8 cellular contexts compared by ENCODE assay signal in genomic region chr2:201780674-201781582, GRCh38. TPM values are rescaled to one million over a fixed set of nuclear protein-coding genes. Genes with fewer than 3 reads are reported as not detected.
DNase-seq lines count a peak whose midpoint lies in the region; ATAC-seq and TF ChIP-seq lines count a peak whose summit lies in the region.

Gene ALS2 (minus strand): TSS chr2:201780933. CDS start chr2:201768885, 12,048 bp downstream.

- no peaks in the 10 kb centered on the region for H4K20me1 ChIP-seq in KMS-11 (ENCODE audit: insufficient read depth)

- H3K9ac ChIP-seq in KMS-11, result peak within 1 kb of the TSS; percentile 64

- peak within 1 kb of the TSS; percentile 92 for H2AFZ ChIP-seq in KMS-11 (ENCODE audit: low read depth)

- H3K36me3 Mint-ChIP-seq in activated T-cell treated with anti-CD3 and anti-CD28 coated beads, Interleukin-2, amount 50 U/mL, for 72 hours (ENCODE audit: insufficient read depth in 2 of 2), result peaks cover 1 to 4% of the 10 kb centered on the region in 2 donors

- WGBS in esophagus squamous epithelium, 2 donors, result 0 to 1% methylated on average over 22 to 27 of the region's 63 CpGs

- peak within 1 kb of the TSS; percentile 94 for H3K27ac Mint-ChIP-seq in activated T-cell treated with anti-CD3 and anti-CD28 coated beads, Interleukin-2, amount 50 U/mL, for 72 hours

- TF ChIP-seq CTCF in KMS-11 (conservative IDR thresholded peaks at IDR 0.05; ENCODE audit: low read depth, low read length) (no peak), Peyer's patch (IDR thresholded peaks at IDR 0.05) (no peak), esophagus squamous epithelium (IDR thresholded peaks at IDR 0.05) (no peak)

- H3K4me3 ChIP-seq in KMS-11 (IDR thresholded peaks at IDR 0.05; ENCODE audit: insufficient read depth, low read depth, low read length), result peak within 1 kb of the TSS; percentile 72
- H3K4me3 ChIP-seq in Peyer's patch, result peak within 1 kb of the TSS; percentile 67 to 94 (median 84)
- H3K4me3 ChIP-seq in esophagus squamous epithelium, result peak within 1 kb of the TSS; percentile 70 to 99 (median 88)

- H3K36me3 ChIP-seq in KMS-11 (ENCODE audit: insufficient read depth), result no peaks in the 10 kb centered on the region
- no peaks in the 10 kb centered on the region for H3K36me3 ChIP-seq in Peyer's patch
- no peaks in the 10 kb centered on the region for H3K36me3 ChIP-seq in esophagus squamous epithelium

- no peaks in the 10 kb centered on the region for H3K9me3 ChIP-seq in Peyer's patch
- H3K9me3 ChIP-seq in esophagus squamous epithelium, result no peaks in the 10 kb centered on the region

- TF ChIP-seq POLR2A in Peyer's patch (IDR thresholded peaks at IDR 0.05) (peak; percentile 70 to 79), esophagus squamous epithelium (IDR thresholded peaks at IDR 0.05) (peak in 2 of 4 donors; percentile 33 to 70)

- peak; percentile 97 for ATAC-seq in GM21737 (IDR thresholded peaks at IDR 0.05; ENCODE audit: unreplicated experiment)
- peak; percentile 95 to 96 for ATAC-seq in activated T-cell treated with anti-CD3 and anti-CD28 coated beads, Interleukin-2, amount 50 U/mL, for 72 hours (replicated peaks in 1 of 2)

- H3K27me3 ChIP-seq in KMS-11 (ENCODE audit: insufficient read depth, low read depth) (no peaks in the 10 kb centered on the region), Peyer's patch (no peaks in the 10 kb centered on the region), esophagus squamous epithelium (no peaks in the 10 kb centered on the region)

- no peaks in the 10 kb centered on the region for H3K9me3 Mint-ChIP-seq in activated T-cell treated with anti-CD3 and anti-CD28 coated beads, Interleukin-2, amount 50 U/mL, for 72 hours

- H3K4me2 ChIP-seq in KMS-11, result peak within 1 kb of the TSS; percentile 98

- peaks cover 35% of the 10 kb centered on the region for H3K4me1 Mint-ChIP-seq in activated T-cell treated with anti-CD3 and anti-CD28 coated beads, Interleukin-2, amount 50 U/mL, for 72 hours (ENCODE audit: low read depth)

- peaks cover 21% of the 10 kb centered on the region; the same call in 1 of the 2 replicates for H3K79me2 ChIP-seq in KMS-11 (ENCODE audit: insufficient read depth, low read depth)

- H3K27ac ChIP-seq in KMS-11 (peak within 1 kb of the TSS; percentile 66), Peyer's patch (peak within 1 kb of the TSS; percentile 85 to 94 (median 90)), esophagus squamous epithelium (peak within 1 kb of the TSS; percentile 84 to 94 (median 92))

- H3K4me3 Mint-ChIP-seq in activated T-cell treated with anti-CD3 and anti-CD28 coated beads, Interleukin-2, amount 50 U/mL, for 72 hours, result peak within 1 kb of the TSS; percentile 94 to 95

- intact Hi-C loops in esophagus squamous epithelium (cut with DNase I), result no loop called here

- no peaks in the 10 kb centered on the region for H3K27me3 Mint-ChIP-seq in activated T-cell treated with anti-CD3 and anti-CD28 coated beads, Interleukin-2, amount 50 U/mL, for 72 hours (ENCODE audit: low read depth)

- DNase-seq in DMS53 treated with DMSO at 0.1 percent for 48 hours (lab: John Stamatoyannopoulos, UW; ENCODE audit: unreplicated experiment) (peak; percentile 100), Peyer's patch (peak; percentile 96 to 99 (median 98)), esophagus squamous epithelium (lab: John Stamatoyannopoulos, UW) (peak; percentile 81), myocyte (ENCODE audit: low read depth) (peak; percentile 99)
- DNase-seq in activated T-cell treated with anti-CD3 and anti-CD28 coated beads, Interleukin-2, amount 50 U/mL, for 72 hours, result peak; percentile 94 to 97
- peak; percentile 80 to 89 for DNase-seq in stimulated activated CD8-positive, alpha-beta memory T cell treated with anti-CD3 and anti-CD28 coated beads, Interleukin-7, amount 100 ng/mL, for 48 hours (ENCODE audit: extremely low read depth in 1 of 2, low read depth in 1 of 2)

- peaks cover 26% of the 10 kb centered on the region for H3K4me1 ChIP-seq in KMS-11 (ENCODE audit: low read depth, poor library complexity, severe bottlenecking)
- H3K4me1 ChIP-seq in Peyer's patch, result peaks cover 0 to 25% (median 3%) of the 10 kb centered on the region in 4 donors
- peaks cover 5 to 23% (median 6%) of the 10 kb centered on the region in 3 donors for H3K4me1 ChIP-seq in esophagus squamous epithelium

RNA-seq across cellular contexts. Expression of gene ALS2, which starts in this region (rescaled TPM):
- total RNA-seq in Peyer's patch, result 10 to 100 TPM; 20.4 to 33.8 (median 29.2) TPM
- 10 to 100 TPM; 14.3 to 15.8 TPM for total RNA-seq in activated T-cell treated with anti-CD3 and anti-CD28 coated beads, Interleukin-2, amount 50 U/mL, for 72 hours
- 10 to 100 TPM in 1 of 4 donors, 1 to 10 TPM in 3; 7.0 to 15.1 (median 8.5) TPM for total RNA-seq in esophagus squamous epithelium
- total RNA-seq in myocyte, result 37.1 and 37.3 TPM in 2 replicates
- 15.9 TPM for polyA plus RNA-seq in myocyte (2012)

Comparison
In these comparisons a context has a peak if more than half of its experiments do, and no peak if none do; other contexts are left out.
1. Peak in every context shown above with its lines: DNase-seq, ATAC-seq, H3K4me3 ChIP-seq and H3K27ac ChIP-seq.